9 cellular contexts compared by ENCODE assay signal in genomic region chr2:221518201-221518936, GRCh38. TPM values are rescaled to one million over a fixed set of nuclear protein-coding genes. Genes with fewer than 3 reads are reported as not detected.
DNase-seq lines count a peak whose midpoint lies in the region; ATAC-seq, FAIRE-seq and TF ChIP-seq lines count a peak whose summit lies in the region.
"Had no signal": no experiment of that assay in that cellular context is flagged by ENCODE, and none has a peak within 500 bp of the region (broad histone marks: within the 10 kb centered on the region; RNA-seq: fewer than 3 reads in every experiment).

No MANE protein-coding gene starts in this region.

- H3F3A ChIP-seq in Loucy (ENCODE audit: low read depth): peaks cover 22% of the 10 kb centered on the region; the same call in 1 of the 2 replicates

- H3K9me1 ChIP-seq in endothelial cell of umbilical vein (replicated peaks; ENCODE audit: control insufficient read depth, extremely low read depth, insufficient read depth, low read length): no peaks in the 10 kb centered on the region

- TF ChIP-seq CTCF in Loucy (conservative IDR thresholded peaks at IDR 0.05; ENCODE audit: low read length) (no peak), endothelial cell of umbilical vein (IDR thresholded peaks at IDR 0.05; ENCODE audit: extremely low read depth in 1 of 2, insufficient read depth in 1 of 2, low read depth in 1 of 2, low read length in 2 of 2) (no peak)

- H3K27ac ChIP-seq in endothelial cell of umbilical vein (ENCODE audit: insufficient read depth, low read depth, low read length): peak overlapping the region; percentile 70
- H3K27ac ChIP-seq: KMS-11 had no signal

- intact Hi-C loops in endothelial cell of umbilical vein (cut with micrococcal nuclease): loop anchor here (1.0 to 5.0 kb wide), 5 partner anchors 9 to 96 kb away; partner anchors contain the start of gene EPHA4

- POLR2A ChIA-PET in endothelial cell of umbilical vein (lab: Charles Lee): interaction anchor here (1.4 kb wide), 1 partner anchor 11 kb away, joined by 5 read pairs; no protein-coding TSS in a partner anchor

- no peaks in the 10 kb centered on the region for H3K27me3 ChIP-seq in Loucy (ENCODE audit: insufficient read depth, low read length, poor library complexity, severe bottlenecking)
- no peaks in the 10 kb centered on the region for H3K27me3 ChIP-seq in endothelial cell of umbilical vein (ENCODE audit: control insufficient read depth in 2 of 2, insufficient read depth in 2 of 2, low read length in 2 of 2)

- no TSS peak for BruUV-seq in endothelial cell of umbilical vein (replicated peaks; lab: Mats Ljungman, UMichigan)

- DNase-seq in endothelial cell of umbilical vein (ENCODE audit: low read depth, low spot score) (peak; percentile 89), SKM-1 (lab: John Stamatoyannopoulos, UW; ENCODE audit: unreplicated experiment) (no peak), NCI-H128 (lab: John Stamatoyannopoulos, UW; ENCODE audit: unreplicated experiment) (no peak), KG1 (lab: John Stamatoyannopoulos, UW) (no peak), cerebellar nuclear complex (lab: John Stamatoyannopoulos, UW) (no peak)

- peak overlapping the region; percentile 82 for H3K9ac ChIP-seq in Loucy (ENCODE audit: low read depth, low read length, poor library complexity, severe bottlenecking)
- peak overlapping the region; percentile 7 for H3K9ac ChIP-seq in endothelial cell of umbilical vein (replicated peaks; ENCODE audit: extremely low read depth, insufficient read depth, low read length)
- H3K9ac ChIP-seq: KMS-11 had no signal

- dilution Hi-C loops in endothelial cell of umbilical vein (cut with MboI; ENCODE audit: extremely low pct_ligation_motif_present, low sequenced_read_pairs): no loop called here

- peak overlapping the region; percentile 90 for H3K4me2 ChIP-seq in Loucy (ENCODE audit: low read depth, low read length, poor library complexity, severe bottlenecking)
- H3K4me2 ChIP-seq in endothelial cell of umbilical vein (ENCODE audit: insufficient read depth, low read length): peak overlapping the region; percentile 44
- H3K4me2 ChIP-seq: KMS-11 had no signal

- H3K4me1 ChIP-seq in Loucy (ENCODE audit: insufficient read depth, low read length, poor library complexity, severe bottlenecking) (peaks cover 71% of the 10 kb centered on the region), endothelial cell of umbilical vein (ENCODE audit: control insufficient read depth, extremely low read depth, insufficient read depth, low read length) (peaks cover 33% of the 10 kb centered on the region)

- peak; percentile 40 for ATAC-seq in GM18508 (IDR thresholded peaks at IDR 0.05; ENCODE audit: insufficient read depth, unreplicated experiment)
- ATAC-seq in GM21619 (IDR thresholded peaks at IDR 0.05; ENCODE audit: unreplicated experiment): peak; percentile 47

- H3K4me3 ChIP-seq in Loucy (ENCODE audit: low read length, poor library complexity, severe bottlenecking): peak overlapping the region; percentile 71
- H3K4me3 ChIP-seq in endothelial cell of umbilical vein (replicated peaks in 1 of 3; ENCODE audit: insufficient read depth in 1 of 3, low read depth in 1 of 3, low read length in 3 of 3): no peak overlapping the region

- no peaks in the 10 kb centered on the region for H3K9me2 ChIP-seq in Loucy (replicated peaks; ENCODE audit: low read depth, low read length)

- FAIRE-seq in endothelial cell of umbilical vein (lab: Jason Lieb, UNC): peak; percentile 86

- H4K20me1 ChIP-seq in Loucy (ENCODE audit: insufficient read depth, low read length, poor library complexity, severe bottlenecking) (no peaks in the 10 kb centered on the region), endothelial cell of umbilical vein (replicated peaks; ENCODE audit: control insufficient read depth, extremely low read depth, insufficient read depth, low read length) (no peaks in the 10 kb centered on the region)

- TF ChIP-seq POLR2A in endothelial cell of umbilical vein (IDR thresholded peaks at IDR 0.05; ENCODE audit: low read depth, low read length): no peak

- no peaks in the 10 kb centered on the region for H3K79me2 ChIP-seq in Loucy (ENCODE audit: insufficient read depth, low read length)
- H3K79me2 ChIP-seq in endothelial cell of umbilical vein (ENCODE audit: control insufficient read depth, insufficient read depth, low read length): no peaks in the 10 kb centered on the region

- CTCF ChIA-PET in endothelial cell of umbilical vein (lab: Charles Lee): interaction anchor here (0.9 to 1.7 kb wide), 5 partner anchors 11 to 83 kb away, joined by 3 to 10 read pairs (median 4); partner anchors contain the start of gene EPHA4

- H2AFZ ChIP-seq in Loucy (ENCODE audit: low read length): 0 out of 2 replicates have a peak overlapping the region, but pooled peaks have one; percentile 1
- no peak overlapping the region for H2AFZ ChIP-seq in endothelial cell of umbilical vein (ENCODE audit: low read depth, low read length)

- H3K9me3 ChIP-seq in Loucy (ENCODE audit: insufficient read depth, low read depth, low read length) (no peaks in the 10 kb centered on the region), endothelial cell of umbilical vein (replicated peaks; ENCODE audit: control insufficient read depth, insufficient read depth, low read length) (no peaks in the 10 kb centered on the region)

- no peaks in the 10 kb centered on the region for H3K36me3 ChIP-seq in Loucy (ENCODE audit: insufficient read depth, low read length)
- no peaks in the 10 kb centered on the region for H3K36me3 ChIP-seq in endothelial cell of umbilical vein (ENCODE audit: control insufficient read depth in 2 of 2, extremely low read depth in 1 of 2, insufficient read depth in 2 of 2, low read length in 2 of 2)

TF ChIP-seq in endothelial cell of umbilical vein, 7 proteins besides CTCF, POLR2A, EP300 and RAD21:
- TF ChIP-seq MYC (IDR thresholded peaks at IDR 0.05; ENCODE audit: low read depth, low read length) (no peak), POLR2AphosphoS5 (IDR thresholded peaks at IDR 0.05; ENCODE audit: insufficient read depth, low read depth, low read length) (no peak), EZH2 (IDR thresholded peaks at IDR 0.05; ENCODE audit: borderline replicate concordance, low read depth, low read length, severe bottlenecking) (no peak), JUN (IDR thresholded peaks at IDR 0.05; ENCODE audit: borderline replicate concordance, insufficient read depth, insufficient read length, low read depth) (no peak), GATA2 (IDR thresholded peaks at IDR 0.05; ENCODE audit: insufficient read depth, insufficient read length, low read depth, low read length) (no peak), MAX (IDR thresholded peaks at IDR 0.05; ENCODE audit: insufficient read depth, insufficient read length) (no peak), FOS (IDR thresholded peaks at IDR 0.05; ENCODE audit: borderline replicate concordance, insufficient read depth, low read length) (no peak)

RNA-seq across cellular contexts. Expression of gene EPHA4, which starts 53.7 kb away (rescaled TPM):
- total RNA-seq in endothelial cell of umbilical vein: 17.4 and 19.8 TPM in 2 replicates
- polyA plus RNA-seq in endothelial cell of umbilical vein: 11.5 and 11.9 TPM in 2 replicates
- polyA plus RNA-seq in endothelial cell of umbilical vein (2011; cell fraction: cytosol; rRNA removed): 6.4 and 7.6 TPM in 2 replicates
- polyA plus RNA-seq in endothelial cell of umbilical vein (2011; cell fraction: nucleus; rRNA removed): 40.6 and 42.1 TPM in 2 replicates
- 11.0 and 18.2 TPM in 2 replicates for polyA plus RNA-seq in endothelial cell of umbilical vein (2012)
- polyA minus RNA-seq in endothelial cell of umbilical vein: 42.8 and 61.4 TPM in 2 replicates
- polyA minus RNA-seq in endothelial cell of umbilical vein (2011; cell fraction: cytosol; rRNA and poly(A)+ RNA removed): not detected
- polyA minus RNA-seq in endothelial cell of umbilical vein (2011; cell fraction: nucleus; rRNA and poly(A)+ RNA removed): 73.1 and 96.4 TPM in 2 replicates
